In the genomic region with DNA sequence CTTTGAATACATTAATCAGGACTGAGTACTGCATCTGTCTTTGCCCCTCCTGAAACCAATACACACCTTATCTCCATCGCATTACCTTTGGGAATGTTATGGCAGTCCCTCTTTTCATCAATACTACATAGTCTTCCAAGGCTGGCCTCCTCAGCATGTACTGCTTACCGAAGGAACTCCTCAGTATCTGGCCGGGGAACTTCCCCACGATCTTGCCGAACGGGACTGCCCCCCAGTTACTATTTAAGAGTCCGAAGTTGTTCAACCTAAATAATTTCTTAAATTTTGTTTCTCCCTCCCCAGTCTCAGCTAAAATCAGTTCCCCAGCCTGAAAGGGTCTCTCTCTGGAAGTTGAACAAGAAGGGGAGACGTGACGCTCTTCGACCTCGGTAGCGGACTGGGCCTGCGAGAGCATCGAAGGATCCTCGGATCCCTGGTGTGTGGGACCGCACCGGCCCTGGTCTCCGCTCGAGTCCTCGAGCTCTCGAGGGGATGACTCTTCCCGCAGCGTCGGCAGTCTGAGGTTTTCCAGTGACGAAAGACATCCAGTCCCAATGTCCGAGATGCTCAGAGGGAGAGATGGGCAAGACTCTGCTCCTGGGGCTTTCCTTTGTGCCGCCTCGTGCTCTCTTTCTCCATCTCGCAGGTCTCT, we compare ENCODE assay signal across 8 cellular contexts. TPM values are rescaled to one million over a fixed set of nuclear protein-coding genes. Genes with fewer than 3 reads are reported as not detected.
DNase-seq lines count a peak whose midpoint lies in the region; ATAC-seq and TF ChIP-seq lines count a peak whose summit lies in the region.

No MANE protein-coding gene starts in this region.

- peak overlapping the region; percentile 94 for H3K4me3 ChIP-seq in CD4-positive, CD25-positive, alpha-beta regulatory T cell (ENCODE audit: low read depth, low read length)
- H3K4me3 ChIP-seq in WERI-Rb-1 (ENCODE audit: low read depth, low read length), result peak overlapping the region; percentile 91
- peak overlapping the region; percentile 85 to 100 (median 94) for H3K4me3 ChIP-seq in fibroblast of lung (replicated peaks in 1 of 4; ENCODE audit: control extremely low read depth in 1 of 4, insufficient read depth in 1 of 4, low read depth in 3 of 4, low read length in 4 of 4)

- no peak for DNase-seq in CD4-positive, CD25-positive, alpha-beta regulatory T cell
- peak; percentile 2 for DNase-seq in GM19240 (ENCODE audit: insufficient read length, low spot score)
- no peak for DNase-seq in WERI-Rb-1
- DNase-seq in fibroblast of lung (ENCODE audit: low read depth in 2 of 2), result no peak
- no peak for DNase-seq in osteocyte (ENCODE audit: extremely low spot score, unreplicated experiment)
- DNase-seq in GDM1 (lab: John Stamatoyannopoulos, UW), result no peak
- DNase-seq in DMS153 (lab: John Stamatoyannopoulos, UW), result no peak

- peak overlapping the region; percentile 99 to 100 (median 100) for H3K27ac Mint-ChIP-seq in CD4-positive, CD25-positive, alpha-beta regulatory T cell
- peak overlapping the region; percentile 96 for H3K27ac Mint-ChIP-seq in osteocyte (ENCODE audit: unreplicated experiment)

- no peaks in the 10 kb centered on the region for H3K9me3 Mint-ChIP-seq in CD4-positive, CD25-positive, alpha-beta regulatory T cell
- no peaks in the 10 kb centered on the region for H3K9me3 Mint-ChIP-seq in osteocyte (ENCODE audit: unreplicated experiment)

- H3K4me3 Mint-ChIP-seq in CD4-positive, CD25-positive, alpha-beta regulatory T cell, result peak overlapping the region; percentile 95 to 97 (median 96)
- H3K4me3 Mint-ChIP-seq in osteocyte (ENCODE audit: unreplicated experiment), result peak overlapping the region; percentile 96

- H3K27me3 Mint-ChIP-seq in CD4-positive, CD25-positive, alpha-beta regulatory T cell, result no peaks in the 10 kb centered on the region
- peaks cover 1% of the 10 kb centered on the region for H3K27me3 Mint-ChIP-seq in osteocyte (ENCODE audit: unreplicated experiment)

- H3K36me3 ChIP-seq in CD4-positive, CD25-positive, alpha-beta regulatory T cell (ENCODE audit: control insufficient read depth, insufficient read depth, low read length), result peaks cover 3% of the 10 kb centered on the region
- H3K36me3 ChIP-seq in WERI-Rb-1 (peaks cover 34% of the 10 kb centered on the region), fibroblast of lung (ENCODE audit: control insufficient read depth, insufficient read depth, low read length) (no peaks in the 10 kb centered on the region)

- ATAC-seq in CD4-positive, CD25-positive, alpha-beta regulatory T cell (ENCODE audit: low read depth in 2 of 2), result peak; percentile 0 to 4
- peak; percentile 26 for ATAC-seq in HG03432 (IDR thresholded peaks at IDR 0.05; ENCODE audit: unreplicated experiment)

- peak overlapping the region; percentile 98 for H3K4me2 ChIP-seq in fibroblast of lung (ENCODE audit: extremely low read depth, insufficient read depth, low read length)

- H3K79me2 ChIP-seq in fibroblast of lung (ENCODE audit: control insufficient read depth, insufficient read depth, low read length), result peaks cover 25% of the 10 kb centered on the region

- no peaks in the 10 kb centered on the region for H3K27me3 ChIP-seq in CD4-positive, CD25-positive, alpha-beta regulatory T cell (ENCODE audit: control insufficient read depth, insufficient read depth, low read length)
- H3K27me3 ChIP-seq in WERI-Rb-1 (ENCODE audit: insufficient read depth, low read depth, severe bottlenecking) (no peaks in the 10 kb centered on the region), fibroblast of lung (ENCODE audit: control insufficient read depth, insufficient read depth, low read length) (no peaks in the 10 kb centered on the region)

- TF ChIP-seq CTCF in WERI-Rb-1 (IDR thresholded peaks at IDR 0.05; ENCODE audit: low read depth, low read length) (no peak), fibroblast of lung (conservative IDR thresholded peaks at IDR 0.05 in 1 of 2, IDR thresholded peaks at IDR 0.05 in 1 of 2; ENCODE audit: low read depth in 1 of 2, low read length in 2 of 2) (no peak), osteocyte (IDR thresholded peaks at IDR 0.05) (no peak)

- H2AFZ ChIP-seq in fibroblast of lung (ENCODE audit: low read length), result peak overlapping the region; percentile 98

- no peaks in the 10 kb centered on the region for H3K9me3 ChIP-seq in CD4-positive, CD25-positive, alpha-beta regulatory T cell (ENCODE audit: control insufficient read depth in 2 of 2, low read length in 2 of 2)
- H3K9me3 ChIP-seq in WERI-Rb-1 (ENCODE audit: severe bottlenecking) (no peaks in the 10 kb centered on the region), fibroblast of lung (ENCODE audit: control insufficient read depth, insufficient read depth, low read depth, low read length) (no peaks in the 10 kb centered on the region)

- no peaks in the 10 kb centered on the region for H4K20me1 ChIP-seq in fibroblast of lung (ENCODE audit: control insufficient read depth, extremely low read depth, insufficient read depth, low read length)

- H3K27ac ChIP-seq in CD4-positive, CD25-positive, alpha-beta regulatory T cell (ENCODE audit: insufficient read depth, low read length, poor library complexity, severe bottlenecking), result peak overlapping the region; percentile 95
- peak overlapping the region; percentile 87 for H3K27ac ChIP-seq in WERI-Rb-1
- H3K27ac ChIP-seq in fibroblast of lung (ENCODE audit: insufficient read depth, low read length), result peak overlapping the region; percentile 94

- H3K9ac ChIP-seq in fibroblast of lung (ENCODE audit: insufficient read depth, low read length), result peak overlapping the region; percentile 88

- H3K36me3 Mint-ChIP-seq in CD4-positive, CD25-positive, alpha-beta regulatory T cell, result peaks cover 5% of the 10 kb centered on the region
- peaks cover 4% of the 10 kb centered on the region for H3K36me3 Mint-ChIP-seq in osteocyte (ENCODE audit: unreplicated experiment)

- peaks cover 37% of the 10 kb centered on the region for H3K4me1 ChIP-seq in CD4-positive, CD25-positive, alpha-beta regulatory T cell (ENCODE audit: control insufficient read depth, insufficient read depth, low read length, poor library complexity, severe bottlenecking)
- peaks cover 4% of the 10 kb centered on the region for H3K4me1 ChIP-seq in fibroblast of lung (ENCODE audit: control insufficient read depth, extremely low read depth, insufficient read depth, low read length)

- peaks cover 20 to 53% (median 31%) of the 10 kb centered on the region in 4 donors for H3K4me1 Mint-ChIP-seq in CD4-positive, CD25-positive, alpha-beta regulatory T cell
- peaks cover 26% of the 10 kb centered on the region for H3K4me1 Mint-ChIP-seq in osteocyte (ENCODE audit: unreplicated experiment)

RNA-seq across cellular contexts. Expression of a gene that starts 0.5 kb away (rescaled TPM):
- 18.0 TPM for total RNA-seq in CD4-positive, CD25-positive, alpha-beta regulatory T cell
- 10 to 100 TPM; 19.7 to 23.6 (median 22.4) TPM for polyA plus RNA-seq in CD4-positive, CD25-positive, alpha-beta regulatory T cell
- 14.4 and 14.6 TPM in 2 replicates for total RNA-seq in fibroblast of lung
- 11.3 and 13.5 TPM in 2 replicates for polyA plus RNA-seq in fibroblast of lung
- 10.4 and 10.8 TPM in 2 replicates for polyA plus RNA-seq in fibroblast of lung (2012)
- 1.0 and 1.7 TPM in 2 replicates for polyA minus RNA-seq in fibroblast of lung (ENCODE audit: low replicate concordance)
- total RNA-seq in osteocyte, result 12.7 TPM in 2 replicates

RNA-seq across cellular contexts. Expression of a gene that starts 24.8 kb away (rescaled TPM):
- 70.1 TPM for total RNA-seq in CD4-positive, CD25-positive, alpha-beta regulatory T cell
- 10 to 100 TPM; 27.4 to 44.7 (median 39.3) TPM for polyA plus RNA-seq in CD4-positive, CD25-positive, alpha-beta regulatory T cell
- total RNA-seq in fibroblast of lung (71.5 and 80.9 TPM in 2 replicates), osteocyte (39.8 and 42.4 TPM in 2 replicates)
- polyA plus RNA-seq in fibroblast of lung, result 74.7 and 96.2 TPM in 2 replicates
- polyA plus RNA-seq in fibroblast of lung (2012), result 33.0 and 46.9 TPM in 2 replicates
- 21.3 and 30.6 TPM in 2 replicates for polyA minus RNA-seq in fibroblast of lung (ENCODE audit: low replicate concordance)

RNA-seq across cellular contexts. Expression of a gene that starts 59.0 kb away (rescaled TPM):
- total RNA-seq in CD4-positive, CD25-positive, alpha-beta regulatory T cell, result 19.6 TPM
- under 1 TPM; 0.09 to 0.25 (median 0.16) TPM for polyA plus RNA-seq in CD4-positive, CD25-positive, alpha-beta regulatory T cell
- total RNA-seq in fibroblast of lung (0.77 and 0.83 TPM in 2 replicates), osteocyte (0.62 and 1.2 TPM in 2 replicates)
- polyA plus RNA-seq in fibroblast of lung, result 0.06 and 0.09 TPM in 2 replicates
- 0.15 and 0.24 TPM in 2 replicates for polyA plus RNA-seq in fibroblast of lung (2012)
- not detected in 2 replicates for polyA minus RNA-seq in fibroblast of lung (ENCODE audit: low replicate concordance)
